25 cellular contexts compared by ENCODE assay signal in genomic region chr19:31308781-31309180, GRCh38. TPM values are rescaled to one million over a fixed set of nuclear protein-coding genes. Genes with fewer than 3 reads are reported as not detected.
DNase-seq lines count a peak whose midpoint lies in the region; ATAC-seq, FAIRE-seq and TF ChIP-seq lines count a peak whose summit lies in the region.
"Had no signal": no experiment of that assay in that cellular context is flagged by ENCODE, and none has a peak within 500 bp of the region (broad histone marks: within the 10 kb centered on the region; RNA-seq: fewer than 3 reads in every experiment).

No MANE protein-coding gene starts in this region.

- H2BK5ac ChIP-seq in neuronal stem cell (ENCODE audit: low read length), result no peak overlapping the region

- intact Hi-C loops in cardiac septum (cut with DNase I) (no loop called here), left ventricle myocardium inferior (cut with micrococcal nuclease) (no loop called here)
- intact Hi-C loops in dendritic cell treated with granulocyte-macrophage colony-stimulating factor and Interleukin-4, amounts not matched to agents 40 ng/mL and 50 ng/mL, for 4 days (cut with micrococcal nuclease), result no loop called here

- H3K79me2 ChIP-seq in MM.1S (ENCODE audit: low read length), result no peaks in the 10 kb centered on the region

- peaks cover 4% of the 10 kb centered on the region for H3K4me1 ChIP-seq in left ventricle myocardium inferior
- peaks cover 0 to 3% of the 10 kb centered on the region in 2 donors for H3K4me1 ChIP-seq in neuronal stem cell (ENCODE audit: control insufficient read depth in 2 of 2, insufficient read depth in 1 of 2, low read depth in 1 of 2, low read length in 2 of 2)
- H3K4me1 ChIP-seq in MM.1S (ENCODE audit: low read length), result no peaks in the 10 kb centered on the region
- H3K4me1 ChIP-seq: A549, BE2C, Caco-2 had no signal

- H4K91ac ChIP-seq in neuronal stem cell (ENCODE audit: low read depth, low read length, poor library complexity), result no peak overlapping the region

- no peaks in the 10 kb centered on the region for H3K9me2 ChIP-seq in MM.1S (replicated peaks; ENCODE audit: insufficient read depth, low read length)

- H3K9ac ChIP-seq in neuronal stem cell (ENCODE audit: low read depth, low read length, poor library complexity) (peak overlapping the region; percentile 32), MM.1S (ENCODE audit: low read length) (no peak overlapping the region)
- H3K9ac ChIP-seq: BLaER1 treated with 17β-estradiol and CSF1 and Interleukin-3, amounts not matched to agents 10 nM and 100 nM had no signal

- peak overlapping the region; percentile 40 for H3K27ac Mint-ChIP-seq in dendritic cell treated with granulocyte-macrophage colony-stimulating factor and Interleukin-4, amounts not matched to agents 40 ng/mL and 50 ng/mL, for 4 days
- peak overlapping the region; percentile 43 for H3K27ac Mint-ChIP-seq in stimulated activated effector memory CD8-positive, alpha-beta T cell treated with anti-CD3 and anti-CD28 coated beads, Interleukin-12 subunit alpha, Interleukin-12 subunit beta, amount 100 ng/mL, for 72 hours
- H3K27ac Mint-ChIP-seq: GM23338 had no signal

- H3K4ac ChIP-seq in neuronal stem cell (ENCODE audit: low read length), result no peak overlapping the region

- H4K8ac ChIP-seq in neuronal stem cell (ENCODE audit: low read depth, low read length), result no peak overlapping the region

- FAIRE-seq in D721Med (lab: Jason Lieb, UNC), result no peak
- FAIRE-seq: GM12878, GM19239, H54 had no signal

- peak overlapping the region; percentile 36 for H3K18ac ChIP-seq in neuronal stem cell (ENCODE audit: low read length)

- no peak overlapping the region for H2BK12ac ChIP-seq in neuronal stem cell (ENCODE audit: low read length)

- H3K4me1 Mint-ChIP-seq in dendritic cell treated with granulocyte-macrophage colony-stimulating factor and Interleukin-4, amounts not matched to agents 40 ng/mL and 50 ng/mL, for 4 days (ENCODE audit: low read depth), result peaks cover 85% of the 10 kb centered on the region
- peaks cover 6% of the 10 kb centered on the region for H3K4me1 Mint-ChIP-seq in stimulated activated effector memory CD8-positive, alpha-beta T cell treated with anti-CD3 and anti-CD28 coated beads, Interleukin-12 subunit alpha, Interleukin-12 subunit beta, amount 100 ng/mL, for 72 hours
- H3K4me1 Mint-ChIP-seq: CD4-positive, alpha-beta memory T cell had no signal

- H2BK15ac ChIP-seq in neuronal stem cell (ENCODE audit: low read length), result no peak overlapping the region

- peaks cover under 1% of the 10 kb centered on the region for H3K36me3 Mint-ChIP-seq in dendritic cell treated with granulocyte-macrophage colony-stimulating factor and Interleukin-4, amounts not matched to agents 40 ng/mL and 50 ng/mL, for 4 days (ENCODE audit: low read depth)
- H3K36me3 Mint-ChIP-seq in stimulated activated effector memory CD8-positive, alpha-beta T cell treated with anti-CD3 and anti-CD28 coated beads, Interleukin-12 subunit alpha, Interleukin-12 subunit beta, amount 100 ng/mL, for 72 hours, result peaks cover 6% of the 10 kb centered on the region
- H3K36me3 Mint-ChIP-seq: CD4-positive, alpha-beta memory T cell had no signal

- peak overlapping the region; percentile 26 for H3K4me3 Mint-ChIP-seq in dendritic cell treated with granulocyte-macrophage colony-stimulating factor and Interleukin-4, amounts not matched to agents 40 ng/mL and 50 ng/mL, for 4 days
- no peak overlapping the region for H3K4me3 Mint-ChIP-seq in stimulated activated effector memory CD8-positive, alpha-beta T cell treated with anti-CD3 and anti-CD28 coated beads, Interleukin-12 subunit alpha, Interleukin-12 subunit beta, amount 100 ng/mL, for 72 hours
- H3K4me3 Mint-ChIP-seq: GM23338 had no signal

- DNase-seq in cardiac septum (ENCODE audit: low spot score) (peak; percentile 27), left ventricle myocardium inferior (no peak), neuronal stem cell (ENCODE audit: low spot score) (no peak), NCI-H748 (lab: John Stamatoyannopoulos, UW; ENCODE audit: unreplicated experiment) (no peak), MM.1S (no peak), D721Med (ENCODE audit: insufficient read length, low spot score) (no peak)
- DNase-seq in stimulated activated effector memory CD8-positive, alpha-beta T cell treated with anti-CD3 and anti-CD28 coated beads, Interleukin-12 subunit alpha, Interleukin-12 subunit beta, amount 100 ng/mL, for 72 hours (ENCODE audit: low spot score in 2 of 2), result no peak
- DNase-seq: 8988T; ACHN; AML-193; BE2C; Caco-2; CD4-positive, alpha-beta memory T cell; DMS 273 treated with DMSO at 0.1 percent for 48 hours; DMS79; EL; GDM1 had no signal

- H3K4me3 ChIP-seq in left ventricle myocardium inferior (no peak overlapping the region), neuronal stem cell (ENCODE audit: low read length in 2 of 2) (no peak overlapping the region), MM.1S (ENCODE audit: low read length) (no peak overlapping the region)
- H3K4me3 ChIP-seq: A549; BLaER1 treated with 17β-estradiol and CSF1 and Interleukin-3, amounts not matched to agents 10 nM and 100 nM; GM12878; GM23338; HAP-1 had no signal

- H3K27me3 Mint-ChIP-seq in dendritic cell treated with granulocyte-macrophage colony-stimulating factor and Interleukin-4, amounts not matched to agents 40 ng/mL and 50 ng/mL, for 4 days, result no peaks in the 10 kb centered on the region
- H3K27me3 Mint-ChIP-seq: CD4-positive, alpha-beta memory T cell had no signal

- no peaks in the 10 kb centered on the region for H3K36me3 ChIP-seq in left ventricle myocardium inferior
- no peaks in the 10 kb centered on the region for H3K36me3 ChIP-seq in neuronal stem cell (replicated peaks in 1 of 2; ENCODE audit: control insufficient read depth in 2 of 2, insufficient read depth in 2 of 2, low read length in 2 of 2)
- H3K36me3 ChIP-seq in MM.1S (replicated peaks; ENCODE audit: insufficient read depth, low read length), result no peaks in the 10 kb centered on the region
- H3K36me3 ChIP-seq: BE2C, HAP-1 had no signal

- H3K14ac ChIP-seq in neuronal stem cell (ENCODE audit: low read length), result no peak overlapping the region

- H2AFZ ChIP-seq in neuronal stem cell (ENCODE audit: low read length) (no peak overlapping the region), MM.1S (ENCODE audit: low read length) (no peak overlapping the region)
- H2AFZ ChIP-seq: GM23338 had no signal

- H3K79me1 ChIP-seq in neuronal stem cell (ENCODE audit: low read depth, low read length), result no peaks in the 10 kb centered on the region

- peak overlapping the region; percentile 54 for H2AK5ac ChIP-seq in neuronal stem cell (ENCODE audit: low read depth, low read length)

- no peak overlapping the region for H2BK120ac ChIP-seq in neuronal stem cell (ENCODE audit: low read depth, low read length)

- H3K27me3 ChIP-seq in left ventricle myocardium inferior (ENCODE audit: low read depth) (peaks cover 8% of the 10 kb centered on the region), neuronal stem cell (ENCODE audit: control insufficient read depth in 3 of 3, insufficient read depth in 3 of 3, low read depth in 1 of 3, low read length in 3 of 3) (no peaks in the 10 kb centered on the region), MM.1S (replicated peaks; ENCODE audit: insufficient read depth, low read length) (peaks cover 57% of the 10 kb centered on the region)
- H3K27me3 ChIP-seq: BE2C; BLaER1 treated with 17β-estradiol and CSF1 and Interleukin-3, amounts not matched to agents 10 nM and 100 nM had no signal

- WGBS in neuronal stem cell (ENCODE audit: extremely low coverage in 2 of 2, insufficient read length in 2 of 2, insufficient replicate concordance in 1 of 2), 2 donors, result no CpG with 5 or more reads among the region's 13 CpGs

- no peaks in the 10 kb centered on the region for H3K9me3 Mint-ChIP-seq in dendritic cell treated with granulocyte-macrophage colony-stimulating factor and Interleukin-4, amounts not matched to agents 40 ng/mL and 50 ng/mL, for 4 days
- no peaks in the 10 kb centered on the region for H3K9me3 Mint-ChIP-seq in stimulated activated effector memory CD8-positive, alpha-beta T cell treated with anti-CD3 and anti-CD28 coated beads, Interleukin-12 subunit alpha, Interleukin-12 subunit beta, amount 100 ng/mL, for 72 hours
- H3K9me3 Mint-ChIP-seq: CD4-positive, alpha-beta memory T cell; GM23338 had no signal

- no peak for TF ChIP-seq CTCF in left ventricle myocardium inferior (IDR thresholded peaks at IDR 0.05; ENCODE audit: borderline replicate concordance)
- TF ChIP-seq CTCF in MM.1S (IDR thresholded peaks at IDR 0.05; ENCODE audit: low read length), result no peak
- no peak for TF ChIP-seq CTCF in D721Med (IDR thresholded peaks at IDR 0.05; ENCODE audit: insufficient read depth, missing control alignments)

- H4K20me1 ChIP-seq in MM.1S (ENCODE audit: insufficient read depth, low read length), result no peaks in the 10 kb centered on the region

- no peak overlapping the region for H3K27ac ChIP-seq in left ventricle myocardium inferior (replicated peaks)
- H3K27ac ChIP-seq in neuronal stem cell (replicated peaks; ENCODE audit: low read length), result no peak overlapping the region
- H3K27ac ChIP-seq in MM.1S (ENCODE audit: low read length), result no peak overlapping the region
- H3K27ac ChIP-seq: A549 had no signal

- ATAC-seq in stimulated activated effector memory CD8-positive, alpha-beta T cell treated with anti-CD3 and anti-CD28 coated beads, Interleukin-12 subunit alpha, Interleukin-12 subunit beta, amount 100 ng/mL, for 72 hours, result no peak
- ATAC-seq: A549, GM12878, GM23338 had no signal

- H3K9me3 ChIP-seq in left ventricle myocardium inferior (replicated peaks) (no peaks in the 10 kb centered on the region), neuronal stem cell (replicated peaks in 1 of 2; ENCODE audit: control insufficient read depth in 2 of 2, insufficient read depth in 1 of 2, low read depth in 1 of 2, low read length in 2 of 2) (no peaks in the 10 kb centered on the region), MM.1S (replicated peaks; ENCODE audit: insufficient read depth, low read length) (no peaks in the 10 kb centered on the region)
- H3K9me3 ChIP-seq: A549; BE2C; BLaER1 treated with 17β-estradiol and CSF1 and Interleukin-3, amounts not matched to agents 10 nM and 100 nM; Caco-2; HAP-1 had no signal

- no peaks in the 10 kb centered on the region for H3F3A ChIP-seq in MM.1S (ENCODE audit: insufficient read depth, low read length)

- peak overlapping the region; percentile 69 for H3K23ac ChIP-seq in neuronal stem cell (ENCODE audit: low read depth, low read length, poor library complexity)

- no peak overlapping the region for H3K4me2 ChIP-seq in neuronal stem cell (ENCODE audit: insufficient read depth, low read length, poor library complexity, severe bottlenecking)
- no peak overlapping the region for H3K4me2 ChIP-seq in MM.1S (ENCODE audit: low read depth, low read length)
- H3K4me2 ChIP-seq: A549, GM23338 had no signal

RNA-seq across cellular contexts. Expression of gene TSHZ3, which starts 40.5 kb away (rescaled TPM):
- total RNA-seq in cardiac septum (5.2 TPM), left ventricle myocardium inferior (2.9 TPM)
- polyA plus RNA-seq in neuronal stem cell (2013, experiment 1 of 2), result 1.5 TPM
- 1.6 TPM for polyA plus RNA-seq in neuronal stem cell (2013, experiment 2 of 2)
- total RNA-seq: Caco-2 had no signal
- polyA plus RNA-seq: GM12878 had no signal
